In genomic region chr12:106620588-106620987, GRCh38 we compare ENCODE assay signal across 2 cellular contexts. TPM values are rescaled to one million over a fixed set of nuclear protein-coding genes. Genes with fewer than 3 reads are reported as not detected.
"Had no signal": no experiment of that assay in that cellular context is flagged by ENCODE, and none has a peak within 500 bp of the region (broad histone marks: within the 10 kb centered on the region; RNA-seq: fewer than 3 reads in every experiment).

No MANE protein-coding gene starts in this region.

RNA-seq across cellular contexts. Expression of gene RFX4, which starts 37.8 kb away (rescaled TPM):
- total RNA-seq: G401, GM12878 had no signal
